ENCODE assay signal across 17 cellular contexts in genomic region chr5:171681667-171682066, GRCh38.
A peak's percentile ranks its signal among the peaks of the same experiment; 100 is the strongest.
DNase-seq lines count a peak whose midpoint lies in the region; ATAC-seq, FAIRE-seq and TF ChIP-seq lines count a peak whose summit lies in the region.
"Had no signal": no experiment of that assay in that cellular context is flagged by ENCODE, and none has a peak within 500 bp of the region (broad histone marks: within the 10 kb centered on the region; RNA-seq: fewer than 3 reads in every experiment).

No MANE protein-coding gene starts in this region.

- H3K9ac ChIP-seq in neural progenitor cell = no peak overlapping the region

- no peaks in the 10 kb centered on the region for H3K36me3 ChIP-seq in left ventricle myocardium inferior
- H3K36me3 ChIP-seq in aorta (ENCODE audit: control insufficient read depth in 1 of 2, insufficient read depth in 2 of 2, low read length in 1 of 2) = no peaks in the 10 kb centered on the region
- no peaks in the 10 kb centered on the region for H3K36me3 ChIP-seq in neural progenitor cell

- no peak overlapping the region for H3K4me2 ChIP-seq in neural progenitor cell

- H3K36me3 Mint-ChIP-seq in neural progenitor cell = no peaks in the 10 kb centered on the region
- H3K36me3 Mint-ChIP-seq: type B pancreatic cell had no signal

- H3K27me3 ChIP-seq in left ventricle myocardium inferior (ENCODE audit: low read depth) (no peaks in the 10 kb centered on the region), foreskin keratinocyte (peaks cover 5% of the 10 kb centered on the region), aorta (ENCODE audit: control insufficient read depth in 1 of 2, insufficient read depth in 2 of 2, low read length in 1 of 2) (no peaks in the 10 kb centered on the region), neural progenitor cell (no peaks in the 10 kb centered on the region)

- no peak overlapping the region for H2AFZ ChIP-seq in neural progenitor cell (replicated peaks)

- H4K20me1 ChIP-seq in neural progenitor cell (ENCODE audit: low read depth) = no peaks in the 10 kb centered on the region

- peaks cover 4% of the 10 kb centered on the region for H3K27me3 Mint-ChIP-seq in neural progenitor cell (ENCODE audit: insufficient read depth, low read depth)

- TF ChIP-seq CTCF in left ventricle myocardium inferior (IDR thresholded peaks at IDR 0.05; ENCODE audit: borderline replicate concordance) (no peak), foreskin keratinocyte (conservative IDR thresholded peaks at IDR 0.05) (no peak), D721Med (IDR thresholded peaks at IDR 0.05; ENCODE audit: insufficient read depth, missing control alignments) (no peak), neural progenitor cell (IDR thresholded peaks at IDR 0.05) (no peak)

- FAIRE-seq in D721Med (lab: Jason Lieb, UNC) = no peak

- intact Hi-C loops in left ventricle myocardium superior (cut with micrococcal nuclease) = no loop called here
- intact Hi-C loops in left ventricle myocardium inferior (cut with micrococcal nuclease) = no loop called here
- intact Hi-C loops in aorta (cut with DNase I) = no loop called here

- ATAC-seq in left ventricle myocardium superior (peak; percentile 39), foreskin keratinocyte (peak; percentile 47), aorta (ENCODE audit: low FRiP score) (peak; percentile 36)
- ATAC-seq: activated naive CD8-positive, alpha-beta T cell treated with anti-CD3 and anti-CD28 coated beads, Interleukin-2, amount 50 U/mL, for 24 hours had no signal

- no peak overlapping the region for H3K4me3 ChIP-seq in left ventricle myocardium inferior
- no peak overlapping the region for H3K4me3 ChIP-seq in aorta (ENCODE audit: low read length in 2 of 2)
- no peak overlapping the region for H3K4me3 ChIP-seq in neural progenitor cell

- WGBS in aorta, 2 donors = 8 to 17% methylated on average over 6 of the region's 6 CpGs

- DNase-seq in left ventricle myocardium superior = no peak
- DNase-seq in left ventricle myocardium inferior = no peak
- DNase-seq in RPMI7951 (ENCODE audit: low read depth) = peak; percentile 2
- peak in 1 of 2 donors; percentile 23 for DNase-seq in foreskin keratinocyte
- DNase-seq in aorta = no peak
- no peak for DNase-seq in effector CD8-positive, alpha-beta T cell (lab: John Stamatoyannopoulos, UW)
- no peak for DNase-seq in D721Med (ENCODE audit: insufficient read length, low spot score)
- no peak for DNase-seq in neural progenitor cell (ENCODE audit: low spot score)
- DNase-seq: ACHN; activated CD4-positive, alpha-beta T cell treated with anti-CD3 and anti-CD28 coated beads, Interleukin-2, amount 50 U/mL, for 48 hours; activated naive CD8-positive, alpha-beta T cell treated with anti-CD3 and anti-CD28 coated beads, Interleukin-2, amount 50 U/mL, for 24 hours; activated T-cell treated with anti-CD3 and anti-CD28 coated beads, Interleukin-2, amount 50 U/mL, for 48 hours; GDM1; HFFc6; KG1; midbrain had no signal

- H3K9me3 Mint-ChIP-seq in neural progenitor cell = no peaks in the 10 kb centered on the region
- H3K9me3 Mint-ChIP-seq: activated naive CD8-positive, alpha-beta T cell treated with anti-CD3 and anti-CD28 coated beads, Interleukin-2, amount 50 U/mL, for 24 hours; HFFc6; type B pancreatic cell had no signal

- H3K4me1 Mint-ChIP-seq in neural progenitor cell = peaks cover 1% of the 10 kb centered on the region
- H3K4me1 Mint-ChIP-seq: activated naive CD8-positive, alpha-beta T cell treated with anti-CD3 and anti-CD28 coated beads, Interleukin-2, amount 50 U/mL, for 24 hours had no signal

- H3K9me3 ChIP-seq in left ventricle myocardium inferior (replicated peaks) = no peaks in the 10 kb centered on the region
- no peaks in the 10 kb centered on the region for H3K9me3 ChIP-seq in aorta (ENCODE audit: control insufficient read depth, low read length)
- no peaks in the 10 kb centered on the region for H3K9me3 ChIP-seq in neural progenitor cell (ENCODE audit: low read depth)

- no peak overlapping the region for H3K27ac Mint-ChIP-seq in neural progenitor cell
- H3K27ac Mint-ChIP-seq: activated naive CD8-positive, alpha-beta T cell treated with anti-CD3 and anti-CD28 coated beads, Interleukin-2, amount 50 U/mL, for 24 hours; HFFc6; type B pancreatic cell had no signal

- no peak overlapping the region for H3K4me3 Mint-ChIP-seq in neural progenitor cell
- H3K4me3 Mint-ChIP-seq: activated naive CD8-positive, alpha-beta T cell treated with anti-CD3 and anti-CD28 coated beads, Interleukin-2, amount 50 U/mL, for 24 hours; HFFc6; type B pancreatic cell had no signal

- no peaks in the 10 kb centered on the region for H3F3A ChIP-seq in neural progenitor cell (ENCODE audit: low read depth)

- H3K4me1 ChIP-seq in left ventricle myocardium inferior = no peaks in the 10 kb centered on the region
- H3K4me1 ChIP-seq in foreskin keratinocyte = no peaks in the 10 kb centered on the region
- no peaks in the 10 kb centered on the region for H3K4me1 ChIP-seq in aorta (ENCODE audit: control insufficient read depth in 1 of 2, insufficient read depth in 2 of 2, low read length in 2 of 2)
- H3K4me1 ChIP-seq in neural progenitor cell = no peaks in the 10 kb centered on the region

- H3K27ac ChIP-seq in left ventricle myocardium inferior (replicated peaks) (no peak overlapping the region), foreskin keratinocyte (no peak overlapping the region), aorta (ENCODE audit: low read depth in 1 of 2, low read length in 2 of 2) (no peak overlapping the region), neural progenitor cell (no peak overlapping the region)

- no peaks in the 10 kb centered on the region for H3K79me2 ChIP-seq in neural progenitor cell (ENCODE audit: low read depth)
